Comparison of ENCODE assay signal across 10 cellular contexts in the genomic region with DNA sequence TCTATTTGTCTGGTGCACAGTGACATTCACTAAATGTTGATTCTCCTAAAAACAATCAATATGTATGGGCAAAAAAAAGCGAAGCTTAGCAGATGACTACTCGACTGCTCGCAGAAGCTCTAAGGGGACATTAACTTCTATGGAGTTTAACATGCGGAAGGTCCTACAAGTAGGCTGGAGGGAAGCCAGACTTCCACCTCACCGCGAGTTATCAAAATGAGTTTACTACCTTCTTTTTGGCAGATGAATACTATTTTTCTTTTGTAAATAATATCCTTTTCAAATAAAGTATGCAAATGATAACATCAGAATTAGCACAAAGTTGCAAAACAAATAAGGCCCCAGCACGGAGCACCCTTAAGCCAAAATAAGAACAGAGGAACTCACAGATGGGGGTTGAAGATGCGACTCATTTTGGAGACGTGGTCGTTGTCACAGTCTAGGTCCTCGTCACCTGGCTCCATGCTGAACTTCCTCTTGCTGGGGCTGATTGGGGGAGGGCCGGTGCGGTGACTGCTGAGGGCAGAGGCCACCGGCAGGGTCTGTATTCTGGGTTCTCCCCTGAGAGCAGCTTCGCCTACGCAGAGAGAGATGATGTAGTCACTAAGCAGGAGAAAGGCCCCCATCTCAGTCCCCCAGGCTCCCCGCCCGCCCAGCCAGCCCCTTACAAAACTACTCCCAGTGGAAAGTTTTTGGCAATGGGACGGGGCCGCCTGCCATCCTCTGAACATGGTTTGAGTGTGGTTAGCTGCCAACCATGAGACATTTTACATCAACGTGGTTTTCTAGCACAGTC. TPM values are rescaled to one million over a fixed set of nuclear protein-coding genes. Genes with fewer than 3 reads are reported as not detected.
DNase-seq lines count a peak whose midpoint lies in the region; ATAC-seq, FAIRE-seq and TF ChIP-seq lines count a peak whose summit lies in the region.
"Had no signal": no experiment of that assay in that cellular context is flagged by ENCODE, and none has a peak within 500 bp of the region (broad histone marks: within the 10 kb centered on the region; RNA-seq: fewer than 3 reads in every experiment).

No MANE protein-coding gene starts in this region.

- CTCF ChIA-PET in GM12878 (lab: Yijun Ruan, JAX): interaction anchor here (0.7 to 1.6 kb wide), 6 partner anchors 10 to 50 kb away, joined by 3 to 5 read pairs (median 3); a partner anchor contains a TSS

- RAD21 ChIA-PET in GM12878 (lab: Charles Lee; ENCODE audit: unreplicated experiment): interaction anchor here (1.0 to 2.3 kb wide), 3 partner anchors 25 to 222 kb away, joined by 3 to 10 read pairs (median 8); a partner anchor contains a TSS

- H3K9ac ChIP-seq in GM12878 (ENCODE audit: control insufficient read depth, insufficient read depth, low read length) (peak overlapping the region; percentile 31; the same call in 1 of the 2 replicates), mucosa of rectum (ENCODE audit: low read depth in 1 of 2, low read length in 2 of 2) (no peak overlapping the region)
- H3K9ac ChIP-seq: KMS-11 had no signal

- peaks cover 60% of the 10 kb centered on the region for H3K79me2 ChIP-seq in GM12878 (ENCODE audit: control insufficient read depth, insufficient read depth, low read length)

- POLR2A ChIA-PET in GM12878 (lab: Charles Lee): interaction anchor here (0.6 to 1.6 kb wide), 5 partner anchors 11 to 39 kb away, joined by 3 to 7 read pairs (median 3); no protein-coding TSS in a partner anchor

- H3K4me3 ChIP-seq in GM12878 (peak overlapping the region; percentile 16; the same call in 1 of the 2 replicates), mucosa of rectum (ENCODE audit: low read length in 2 of 2) (no peak overlapping the region)

- WGBS in GM12878 (ENCODE audit: insufficient coverage, insufficient replicate concordance, low lambda C conversion rate, missing lambda C conversion rate): 16% methylated on average over 21 of the region's 21 CpGs

- H3K4me1 ChIP-seq in GM12878 (ENCODE audit: control insufficient read depth, insufficient read depth, low read length): peaks cover 14% of the 10 kb centered on the region
- H3K4me1 ChIP-seq in mucosa of rectum (ENCODE audit: control insufficient read depth in 2 of 2, insufficient read depth in 2 of 2, low read length in 2 of 2): peaks cover 3 to 4% of the 10 kb centered on the region in 2 donors

- FAIRE-seq in GM12878 (lab: Jason Lieb, UNC): peak; percentile 70
- FAIRE-seq: islet of Langerhans had no signal

- ATAC-seq in GM21367 (IDR thresholded peaks at IDR 0.05; ENCODE audit: unreplicated experiment): peak; percentile 80
- peak; percentile 75 for ATAC-seq in HG03558 (IDR thresholded peaks at IDR 0.05; ENCODE audit: extremely low read depth, unreplicated experiment)
- ATAC-seq in GM12878: peak; percentile 94

- H3K27ac ChIP-seq in GM12878 (ENCODE audit: control insufficient read depth, insufficient read depth) (peak overlapping the region; percentile 56), mucosa of rectum (ENCODE audit: low read depth in 2 of 2, low read length in 2 of 2) (peak overlapping the region; percentile 18 to 43)
- H3K27ac ChIP-seq: KMS-11 had no signal

- in situ Hi-C loops in GM12878 (cut with MboI): no loop called here

- no peak for TF ChIP-seq RAD21 in GM12878 (IDR thresholded peaks at IDR 0.05; ENCODE audit: insufficient read depth, low read depth, low read length)

- SMC1A ChIA-PET in GM12878 (lab: Charles Lee; ENCODE audit: uncharacterized antibody, unreplicated experiment): interaction anchor here (0.9 to 5.0 kb wide), 5 partner anchors 8 to 42 kb away, joined by 3 to 35 read pairs (median 5); a partner anchor contains a TSS

- intact Hi-C loops in GM12878 (cut with micrococcal nuclease; ENCODE audit: unreplicated experiment): loop anchor here (2.0 to 5.0 kb wide), 2 partner anchors 25 to 41 kb away; a partner anchor contains a TSS

- DNase-seq in EH (ENCODE audit: low read depth): peak; percentile 54
- peak; percentile 47 for DNase-seq in GM12878 (ENCODE audit: low read depth, low spot score)
- no peak for DNase-seq in NCI-H226
- no peak for DNase-seq in activated CD4-positive, CD25-positive, alpha-beta regulatory T cell (lab: John Stamatoyannopoulos, UW)
- no peak for DNase-seq in activated CD4-positive, alpha-beta T cell treated with anti-CD3 and anti-CD28 coated beads, Interleukin-2, amount 50 U/mL, for 1 hour

- H3K27me3 ChIP-seq in GM12878 (replicated peaks in 1 of 2; ENCODE audit: control insufficient read depth in 2 of 2, insufficient read depth in 2 of 2, low read length in 1 of 2) (no peaks in the 10 kb centered on the region), mucosa of rectum (ENCODE audit: control insufficient read depth in 2 of 2, insufficient read depth in 2 of 2, low read length in 2 of 2) (no peaks in the 10 kb centered on the region)

- TF ChIP-seq CTCF in GM12878 (IDR thresholded peaks at IDR 0.05 in 2 of 3, conservative IDR thresholded peaks at IDR 0.05 in 1 of 3; ENCODE audit: control insufficient read depth in 2 of 3, extremely low read depth in 1 of 3, insufficient read depth in 1 of 3, low read depth in 3 of 3, low read length in 3 of 3): no peak

- H3K4me2 ChIP-seq in GM12878 (ENCODE audit: control insufficient read depth, insufficient read depth): peak overlapping the region; percentile 51
- H3K4me2 ChIP-seq: KMS-11 had no signal

- no TSS peak for BruUV-seq in GM12878 (replicated peaks; lab: Mats Ljungman, UMichigan)

- H3K9me3 ChIP-seq in GM12878 (replicated peaks; ENCODE audit: control insufficient read depth, insufficient read depth, low read length) (peaks cover 7% of the 10 kb centered on the region), mucosa of rectum (ENCODE audit: control insufficient read depth in 2 of 2, low read length in 2 of 2) (no peaks in the 10 kb centered on the region)

- no peak overlapping the region; the same call in 1 of the 2 replicates for H2AFZ ChIP-seq in GM12878 (ENCODE audit: control insufficient read depth, low read depth, low read length)

- peak; percentile 58 for TF ChIP-seq POLR2A in GM12878 (IDR thresholded peaks at IDR 0.05; ENCODE audit: low read depth, low read length)

- H3K36me3 ChIP-seq in GM12878 (ENCODE audit: control insufficient read depth in 2 of 2, insufficient read depth in 2 of 2, low read length in 1 of 2) (peaks cover 1 to 23% of the 10 kb centered on the region in 2 experiments), mucosa of rectum (ENCODE audit: control insufficient read depth in 2 of 2, insufficient read depth in 2 of 2, low read length in 2 of 2) (peaks cover 18 to 19% of the 10 kb centered on the region in 2 donors)

- peak; percentile 6 to 61; a peak in 2 of 4 replicates for TF ChIP-seq EP300 in GM12878 (IDR thresholded peaks at IDR 0.05; ENCODE audit: borderline replicate concordance in 1 of 2, control insufficient read depth in 1 of 2, low read depth in 2 of 2, low read length in 2 of 2)

- H4K20me1 ChIP-seq in GM12878 (ENCODE audit: control insufficient read depth, insufficient read depth): no peaks in the 10 kb centered on the region

TF ChIP-seq in GM12878, 131 proteins besides CTCF, POLR2A, EP300 and RAD21 (continues in another document):
- TF ChIP-seq BMI1 (IDR thresholded peaks at IDR 0.05; ENCODE audit: borderline replicate concordance): no peak

RNA-seq across cellular contexts. Expression of a gene that starts 42.1 kb away (rescaled TPM):
- total RNA-seq in GM12878 (2013; cell fraction: nucleolus; rRNA removed): 116 and 126 TPM in 2 replicates
- 16.3 and 18.1 TPM in 2 replicates for total RNA-seq in GM12878 (2014; rRNA removed)
- total RNA-seq in GM12878 (2014; rRNA removed; fragmentation: Illumina TruSeq; extraction: Trizol): 15.2 and 15.7 TPM in 2 replicates
- total RNA-seq in GM12878 (2021): 20.7 and 23.2 TPM in 2 replicates
- 12.6 TPM for polyA plus RNA-seq in GM12878 (2011; ENCODE audit: low read depth)
- 32.9 and 38.1 TPM in 2 replicates for polyA plus RNA-seq in GM12878 (2011; rRNA removed)
- polyA plus RNA-seq in GM12878 (2011; cell fraction: cytosol; rRNA removed): 39.9 and 41.8 TPM in 2 replicates
- polyA plus RNA-seq in GM12878 (2011; cell fraction: nucleus; rRNA removed): 43.3 and 49.4 TPM in 2 replicates
- polyA plus RNA-seq in GM12878 (2012): 17.9 and 37.0 TPM in 2 replicates
- 10.6 and 16.0 TPM in 2 replicates for polyA plus RNA-seq in GM12878 (2014; fragmentation: Illumina TruSeq; extraction: Trizol)
- polyA plus RNA-seq in GM12878 (2014; fragmentation: Nextera tagmentation; extraction: Ambion mirVana): 1 to 10 TPM in 1 of 2 experiments, under 1 TPM in 1; 0.44 to 1.5 TPM
- polyA plus RNA-seq in GM12878 (2014; rRNA removed): 25.5 and 28.7 TPM in 2 replicates
- polyA plus RNA-seq in GM12878 (2016; fragmentation: Nextera tagmentation; extraction: Ambion mirVana): 10 to 100 TPM; 14.9 to 20.6 TPM
- 24.9 and 62.5 TPM in 2 replicates for polyA minus RNA-seq in GM12878 (2011; rRNA and poly(A)+ RNA removed)
- 16.3 and 16.6 TPM in 2 replicates for polyA minus RNA-seq in GM12878 (2011; cell fraction: cytosol; rRNA and poly(A)+ RNA removed)
- polyA minus RNA-seq in GM12878 (2011; cell fraction: nucleus; rRNA and poly(A)+ RNA removed): 33.7 and 57.3 TPM in 2 replicates

Comparison
In these comparisons a context has a peak if more than half of its experiments do, and no peak if none do; other contexts are left out.
1. DNase-seq: peak in EH (single experiment) and GM12878 (single experiment); none in NCI-H226 (single experiment), activated CD4-positive, CD25-positive, alpha-beta regulatory T cell (0 of 4) and activated CD4-positive, alpha-beta T cell treated with anti-CD3 and anti-CD28 coated beads, Interleukin-2, amount 50 U/mL, for 1 hour (single experiment).
2. Peak in every context shown above with its lines, with median percentiles within 50 percentile points of each other: ATAC-seq.